9 cellular contexts compared by ENCODE assay signal in the genomic region with DNA sequence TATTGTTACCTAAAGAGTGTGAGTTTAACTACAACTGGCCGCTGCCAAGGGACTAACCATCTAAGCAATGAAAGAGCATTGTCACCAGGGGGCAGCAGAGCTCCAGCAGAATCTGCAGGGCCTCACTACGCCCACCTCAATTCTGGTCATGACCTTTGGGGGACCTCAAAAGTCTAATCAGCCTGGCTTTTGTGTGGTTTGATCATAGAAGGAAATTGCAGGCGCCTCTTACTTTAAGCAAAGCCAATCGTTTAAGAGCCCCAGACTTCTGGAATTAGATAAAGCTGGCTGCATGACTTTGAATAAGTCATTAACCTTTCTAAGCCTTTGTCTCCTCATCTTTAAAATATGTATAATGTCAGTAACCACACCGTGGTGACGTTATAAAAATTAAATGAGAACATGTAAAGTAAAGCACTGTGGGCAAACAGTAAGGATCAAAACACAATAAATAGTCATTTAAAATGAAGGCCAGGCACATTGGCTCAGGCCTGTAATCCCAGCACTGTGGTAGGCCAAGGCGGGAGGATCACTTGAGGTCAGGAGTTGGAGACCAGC. TPM values are rescaled to one million over a fixed set of nuclear protein-coding genes. Genes with fewer than 3 reads are reported as not detected.
A peak's percentile ranks its signal among the peaks of the same experiment; 100 is the strongest.
DNase-seq lines count a peak whose midpoint lies in the region; ATAC-seq and TF ChIP-seq lines count a peak whose summit lies in the region.
"Had no signal": no experiment of that assay in that cellular context is flagged by ENCODE, and none has a peak within 500 bp of the region (broad histone marks: within the 10 kb centered on the region; RNA-seq: fewer than 3 reads in every experiment).

No MANE protein-coding gene starts in this region.

- H3K9me3 ChIP-seq in HEK293 (ENCODE audit: control insufficient read depth, insufficient read depth, low read depth, low read length): no peaks in the 10 kb centered on the region
- no peaks in the 10 kb centered on the region for H3K9me3 ChIP-seq in Peyer's patch
- no peaks in the 10 kb centered on the region for H3K9me3 ChIP-seq in vagina

- DNase-seq in DMS53 treated with DMSO at 0.1 percent for 48 hours (lab: John Stamatoyannopoulos, UW; ENCODE audit: unreplicated experiment) (peak; percentile 45), Peyer's patch (peak in 1 of 3 donors; percentile 79), MCF 10A (ENCODE audit: unreplicated experiment) (peak; percentile 61), mesothelial cell of epicardium (ENCODE audit: low spot score in 2 of 2, unreplicated experiment in 2 of 2) (peak; percentile 43 to 74), vagina (ENCODE audit: extremely low spot score in 2 of 2) (no peak)

- no peak for ATAC-seq in HG02981 (IDR thresholded peaks at IDR 0.05; ENCODE audit: unreplicated experiment)
- ATAC-seq in HG03432 (IDR thresholded peaks at IDR 0.05; ENCODE audit: unreplicated experiment): no peak

- BruUV-seq in MCF 10A (replicated peaks; lab: Mats Ljungman, UMichigan): no TSS peak

- no peaks in the 10 kb centered on the region; the same call in 1 of the 2 replicates for H3K4me1 ChIP-seq in HEK293 (ENCODE audit: control insufficient read depth, insufficient read depth, low read length)
- no peaks in the 10 kb centered on the region for H3K4me1 ChIP-seq in Peyer's patch
- H3K4me1 ChIP-seq in vagina: no peaks in the 10 kb centered on the region

- TF ChIP-seq CTCF in HEK293 (tag by site-specific recombination; IDR thresholded peaks at IDR 0.05): peak; percentile 75
- peak in 5 of 6 experiments; percentile 16 to 65 (median 62) for TF ChIP-seq CTCF in Peyer's patch (IDR thresholded peaks at IDR 0.05)
- TF ChIP-seq CTCF in MCF 10A (IDR thresholded peaks at IDR 0.05; ENCODE audit: unreplicated experiment): peak; percentile 64
- TF ChIP-seq CTCF in mesothelial cell of epicardium (IDR thresholded peaks at IDR 0.05; ENCODE audit: unreplicated experiment): peak; percentile 79
- peak in 2 of 3 experiments; percentile 32 to 44 for TF ChIP-seq CTCF in vagina (IDR thresholded peaks at IDR 0.05)

- H3K4me3 ChIP-seq in HEK293 (ENCODE audit: low read depth, low read length) (no peak overlapping the region), Peyer's patch (no peak overlapping the region), vagina (no peak overlapping the region)

- H3K36me3 ChIP-seq in HEK293 (ENCODE audit: control insufficient read depth in 2 of 2, insufficient read depth in 1 of 2, low read length in 2 of 2) (no peaks in the 10 kb centered on the region), Peyer's patch (no peaks in the 10 kb centered on the region), vagina (no peaks in the 10 kb centered on the region)

- no peaks in the 10 kb centered on the region for H3K4me1 Mint-ChIP-seq in MCF 10A (ENCODE audit: insufficient read depth, unreplicated experiment)
- H3K4me1 Mint-ChIP-seq in mesothelial cell of epicardium: peaks cover 15% of the 10 kb centered on the region

- H3K9me3 Mint-ChIP-seq in MCF 10A (ENCODE audit: unreplicated experiment) (no peaks in the 10 kb centered on the region), mesothelial cell of epicardium (peaks cover 12% of the 10 kb centered on the region)
- H3K9me3 Mint-ChIP-seq: stimulated activated naive CD8-positive, alpha-beta T cell treated with anti-CD3 and anti-CD28 coated beads, Interleukin-15, Interleukin-2, amounts not matched to agents 100 ng/mL and 50 ng/mL, for 24 hours had no signal

- CTCF ChIA-PET in HEK293 (lab: Yijun Ruan, JAX) (interaction anchor here (0.5 to 3.4 kb wide), 25 partner anchors 9 to 1364 kb away, joined by 3 to 19 read pairs (median 4); no protein-coding TSS in a partner anchor), MCF 10A (lab: Yijun Ruan, JAX) (interaction anchor here (0.5 to 4.0 kb wide), 17 partner anchors 9 to 1319 kb away, joined by 3 to 37 read pairs (median 3); no protein-coding TSS in a partner anchor)

- intact Hi-C loops in MCF 10A (cut with micrococcal nuclease): loop anchor here (1.0 kb wide), 1 partner anchor 1292 kb away; no protein-coding TSS in a partner anchor
- intact Hi-C loops in vagina (cut with DNase I): no loop called here

- no peaks in the 10 kb centered on the region for H3K27me3 Mint-ChIP-seq in MCF 10A (ENCODE audit: insufficient read depth, unreplicated experiment)
- H3K27me3 Mint-ChIP-seq in mesothelial cell of epicardium (ENCODE audit: low read depth): no peaks in the 10 kb centered on the region

- H3K27ac ChIP-seq in HEK293 (ENCODE audit: extremely low read depth, low read depth, low read length): no peak overlapping the region
- no peak overlapping the region for H3K27ac ChIP-seq in Peyer's patch
- H3K27ac ChIP-seq in vagina: no peak overlapping the region

- TF ChIP-seq POLR2A in Peyer's patch (IDR thresholded peaks at IDR 0.05) (no peak), vagina (IDR thresholded peaks at IDR 0.05) (no peak)

- H3K36me3 Mint-ChIP-seq in MCF 10A (ENCODE audit: insufficient read depth, unreplicated experiment) (no peaks in the 10 kb centered on the region), mesothelial cell of epicardium (no peaks in the 10 kb centered on the region)

- POLR2A ChIA-PET in HEK293 (lab: Yijun Ruan, JAX): interaction anchor here (1.3 kb wide), 1 partner anchor 33 kb away, joined by 3 read pairs; no protein-coding TSS in a partner anchor
- POLR2A ChIA-PET in MCF 10A (lab: Yijun Ruan, JAX): no interaction called here

- H3K27me3 ChIP-seq in Peyer's patch (no peaks in the 10 kb centered on the region), vagina (no peaks in the 10 kb centered on the region)

- H3K4me3 Mint-ChIP-seq in MCF 10A (ENCODE audit: unreplicated experiment) (no peak overlapping the region), mesothelial cell of epicardium (no peak overlapping the region)
- H3K4me3 Mint-ChIP-seq: stimulated activated naive CD8-positive, alpha-beta T cell treated with anti-CD3 and anti-CD28 coated beads, Interleukin-15, Interleukin-2, amounts not matched to agents 100 ng/mL and 50 ng/mL, for 24 hours had no signal

- H3K27ac Mint-ChIP-seq in MCF 10A (ENCODE audit: low read depth, unreplicated experiment) (no peak overlapping the region), mesothelial cell of epicardium (peak overlapping the region; percentile 74)
- H3K27ac Mint-ChIP-seq: stimulated activated naive CD8-positive, alpha-beta T cell treated with anti-CD3 and anti-CD28 coated beads, Interleukin-15, Interleukin-2, amounts not matched to agents 100 ng/mL and 50 ng/mL, for 24 hours had no signal

TF ChIP-seq in HEK293, 187 proteins besides CTCF, POLR2A, EP300 and RAD21 (continues in another document):
- TF ChIP-seq EGR2 (tag by site-specific recombination; IDR thresholded peaks at IDR 0.05; ENCODE audit: low read depth) (peak; percentile 14; the same call in 1 of the 2 replicates), ZFP37 (tag by site-specific recombination; IDR thresholded peaks at IDR 0.05) (no peak), KLF9 (tag by site-specific recombination; IDR thresholded peaks at IDR 0.05; ENCODE audit: low read depth) (peak; percentile 48; the same call in 1 of the 2 replicates), YY2 (tag by site-specific recombination; IDR thresholded peaks at IDR 0.05) (no peak), ZNF155 (tag by site-specific recombination; IDR thresholded peaks at IDR 0.05) (no peak), ZNF24 (tag by site-specific recombination; IDR thresholded peaks at IDR 0.05) (no peak), ZNF114 (tag by site-specific recombination; IDR thresholded peaks at IDR 0.05) (no peak), ZNF654 (tag by site-specific recombination; IDR thresholded peaks at IDR 0.05; ENCODE audit: low read depth) (peak; percentile 88), ZFHX2 (tag by site-specific recombination; conservative IDR thresholded peaks at IDR 0.05) (peak; percentile 60), ZNF660 (tag by site-specific recombination; IDR thresholded peaks at IDR 0.05) (peak; percentile 49; the same call in 1 of the 2 replicates), GLIS1 (tag by site-specific recombination; IDR thresholded peaks at IDR 0.05) (no peak), ZNF549 (tag by site-specific recombination; IDR thresholded peaks at IDR 0.05) (no peak), KLF10 (tag by site-specific recombination; IDR thresholded peaks at IDR 0.05) (no peak), SALL2 (tag by site-specific recombination; IDR thresholded peaks at IDR 0.05; ENCODE audit: borderline replicate concordance) (no peak)
- TF ChIP-seq, protein P1, sequence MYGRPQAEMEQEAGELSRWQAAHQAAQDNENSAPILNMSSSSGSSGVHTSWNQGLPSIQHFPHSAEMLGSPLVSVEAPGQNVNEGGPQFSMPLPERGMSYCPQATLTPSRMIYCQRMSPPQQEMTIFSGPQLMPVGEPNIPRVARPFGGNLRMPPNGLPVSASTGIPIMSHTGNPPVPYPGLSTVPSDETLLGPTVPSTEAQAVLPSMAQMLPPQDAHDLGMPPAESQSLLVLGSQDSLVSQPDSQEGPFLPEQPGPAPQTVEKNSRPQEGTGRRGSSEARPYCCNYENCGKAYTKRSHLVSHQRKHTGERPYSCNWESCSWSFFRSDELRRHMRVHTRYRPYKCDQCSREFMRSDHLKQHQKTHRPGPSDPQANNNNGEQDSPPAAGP (tag by site-specific recombination; IDR thresholded peaks at IDR 0.05): no peak
- TF ChIP-seq, protein P2, sequence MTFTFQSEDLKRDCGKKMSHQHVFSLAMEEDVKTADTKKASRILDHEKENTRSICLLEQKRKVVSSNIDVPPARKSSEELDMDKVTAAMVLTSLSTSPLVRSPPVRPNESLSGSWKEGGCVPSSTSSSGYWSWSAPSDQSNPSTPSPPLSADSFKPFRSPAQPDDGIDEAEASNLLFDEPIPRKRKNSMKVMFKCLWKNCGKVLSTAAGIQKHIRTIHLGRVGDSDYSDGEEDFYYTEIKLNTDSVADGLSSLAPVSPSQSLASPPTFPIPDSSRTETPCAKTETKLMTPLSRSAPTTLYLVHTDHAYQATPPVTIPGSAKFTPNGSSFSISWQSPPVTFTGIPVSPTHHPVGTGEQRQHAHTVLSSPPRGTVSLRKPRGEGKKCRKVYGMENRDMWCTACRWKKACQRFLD (tag by site-specific recombination; IDR thresholded peaks at IDR 0.05): no peak

RNA-seq across cellular contexts. Expression of a gene that starts 58.6 kb away (rescaled TPM):
- total RNA-seq in Peyer's patch: 10 to 100 TPM; 50.3 to 90.0 (median 80.2) TPM
- total RNA-seq in MCF 10A (2022): 6.6 and 8.0 TPM in 2 replicates
- 409 to 427 TPM (median 425 TPM) in 3 replicates for total RNA-seq in mesothelial cell of epicardium
- 57.0 TPM for total RNA-seq in vagina

Comparison
In these comparisons a context has a peak if more than half of its experiments do, and no peak if none do; other contexts are left out.
1. DNase-seq: peak in DMS53 treated with DMSO at 0.1 percent for 48 hours (single experiment), MCF 10A (single experiment) and mesothelial cell of epicardium (2 of 2); none in vagina (0 of 2).
2. Peak in every context shown above with its lines, with median percentiles within 50 percentile points of each other: CTCF ChIP-seq.